In genomic region chr2:197028230-197028629, GRCh38 we compare ENCODE assay signal across 10 cellular contexts.
DNase-seq lines count a peak whose midpoint lies in the region; ATAC-seq, FAIRE-seq and TF ChIP-seq lines count a peak whose summit lies in the region.
"Had no signal": no experiment of that assay in that cellular context is flagged by ENCODE, and none has a peak within 500 bp of the region (broad histone marks: within the 10 kb centered on the region; RNA-seq: fewer than 3 reads in every experiment).

No MANE protein-coding gene starts in this region.

- BruUV-seq in A673 (replicated peaks; lab: Mats Ljungman, UMichigan): no TSS peak

- H3K4me3 ChIP-seq in A673 (ENCODE audit: low read depth, low read length, poor library complexity, severe bottlenecking) (no peak overlapping the region), stomach (no peak overlapping the region)

- H3K9me3 ChIP-seq in A673 (ENCODE audit: low read depth, low read length, poor library complexity, severe bottlenecking) (no peaks in the 10 kb centered on the region), stomach (no peaks in the 10 kb centered on the region)

- intact Hi-C loops in A673 (cut with micrococcal nuclease; ENCODE audit: unreplicated experiment): no loop called here
- intact Hi-C loops in stomach (cut with DNase I; ENCODE audit: low total_unique reads): no loop called here

- no peak for TF ChIP-seq POLR2A in stomach (IDR thresholded peaks at IDR 0.05)

- no peak for TF ChIP-seq EP300 in stomach (IDR thresholded peaks at IDR 0.05)

- no peaks in the 10 kb centered on the region for H3K36me3 ChIP-seq in A673 (ENCODE audit: insufficient read depth, low read length, poor library complexity, severe bottlenecking)
- peaks cover 0 to 31% (median 26%) of the 10 kb centered on the region in 4 donors for H3K36me3 ChIP-seq in stomach

- no peak for FAIRE-seq in D721Med (lab: Jason Lieb, UNC)

- H3K27me3 ChIP-seq in A673 (replicated peaks; ENCODE audit: insufficient read depth, low read depth, low read length, poor library complexity) (no peaks in the 10 kb centered on the region), stomach (no peaks in the 10 kb centered on the region)

- no peak for ATAC-seq in GM18517 (IDR thresholded peaks at IDR 0.05; ENCODE audit: unreplicated experiment)

- TF ChIP-seq CTCF in A673 (conservative IDR thresholded peaks at IDR 0.05; ENCODE audit: low read depth, low read length) (no peak), stomach (IDR thresholded peaks at IDR 0.05) (no peak), D721Med (IDR thresholded peaks at IDR 0.05; ENCODE audit: insufficient read depth, missing control alignments) (no peak)

- H3K27ac ChIP-seq in A673 (ENCODE audit: low read depth, low read length, poor library complexity, severe bottlenecking) (no peak overlapping the region), stomach (no peak overlapping the region)

- CTCF ChIA-PET in A673 (lab: Charles Lee): interaction anchor here (1.0 kb wide), 1 partner anchor 17 kb away, joined by 3 read pairs; no protein-coding TSS in a partner anchor

- no peaks in the 10 kb centered on the region for H3K4me1 ChIP-seq in A673 (ENCODE audit: insufficient read depth, low read length, poor library complexity, severe bottlenecking)
- peaks cover 0 to 4% (median 0%) of the 10 kb centered on the region in 4 donors for H3K4me1 ChIP-seq in stomach

- peak; percentile 53 for DNase-seq in A673 (ENCODE audit: low spot score)
- DNase-seq in ELF-1 (ENCODE audit: low read depth, low spot score): peak; percentile 37
- DNase-seq in SW 1271 (lab: John Stamatoyannopoulos, UW): peak; percentile 72 to 84
- peak; percentile 65 for DNase-seq in foreskin melanocyte
- DNase-seq in NCI-H1417 treated with DMSO at 0.1 percent for 48 hours (lab: John Stamatoyannopoulos, UW): no peak
- no peak for DNase-seq in stomach
- DNase-seq in D721Med (ENCODE audit: insufficient read length, low spot score): no peak
- DNase-seq: activated CD8-positive, alpha-beta memory T cell treated with anti-CD3 and anti-CD28 coated beads, Interleukin-2, amount 50 U/mL, for 4 hours; DMS 273 treated with DMSO at 0.1 percent for 48 hours had no signal

- POLR2A ChIA-PET in A673 (lab: Charles Lee; ENCODE audit: low non-redundant PET): no interaction called here

- 64 to 70% (median 66%) methylated on average over 4 of the region's 4 CpGs for WGBS in stomach, 5 donors

Comparison
In these comparisons a context has a peak if more than half of its experiments do, and no peak if none do; other contexts are left out.
1. DNase-seq: peak in A673 (single experiment), ELF-1 (single experiment), SW 1271 (2 of 2) and foreskin melanocyte (single experiment); none in NCI-H1417 treated with DMSO at 0.1 percent for 48 hours (single experiment), stomach (single experiment) and D721Med (single experiment).